ENCODE assay signal across 28 cellular contexts in the genomic region with DNA sequence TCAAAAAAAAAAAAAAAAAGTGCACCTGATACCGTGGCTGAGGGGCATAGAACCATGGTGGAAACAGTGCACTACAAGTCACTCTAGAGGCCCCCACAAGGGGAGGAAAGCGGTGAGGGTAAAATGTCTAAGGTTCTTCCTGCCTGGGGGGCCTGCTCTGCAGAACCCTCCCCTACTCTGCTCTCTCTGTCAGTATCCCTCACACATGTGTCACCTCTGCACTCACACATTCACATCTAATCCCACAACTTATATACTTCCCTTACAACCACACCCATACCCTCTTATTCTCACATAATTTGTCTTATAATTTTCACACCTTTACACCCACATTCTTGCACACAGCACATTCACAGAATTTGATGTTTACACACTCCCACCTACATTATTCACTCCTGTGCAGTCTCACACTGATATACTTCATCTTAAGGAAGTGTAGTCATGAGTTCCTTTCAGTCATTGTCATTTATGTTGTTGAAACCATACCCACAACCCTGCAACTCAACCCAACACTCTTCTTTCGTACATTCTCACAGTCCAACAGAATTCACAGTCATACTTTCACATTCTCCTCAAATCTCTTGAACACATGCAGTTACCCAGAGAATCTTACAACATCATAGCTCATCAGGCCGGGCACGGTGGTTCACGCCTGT.
"Had no signal": no experiment of that assay in that cellular context is flagged by ENCODE, and none has a peak within 500 bp of the region (broad histone marks: within the 10 kb centered on the region; RNA-seq: fewer than 3 reads in every experiment).

No MANE protein-coding gene starts in this region.

- H3K9me3 Mint-ChIP-seq: activated CD4-positive, alpha-beta memory T cell treated with anti-CD3 and anti-CD28 coated beads, Interleukin-2, amount 10 ng/mL, durations not matched to agents 7 days and 5 days; activated naive CD4-positive, alpha-beta T cell treated with anti-CD3 and anti-CD28 coated beads for 36 hours; activated naive CD4-positive, alpha-beta T cell treated with anti-CD3 and anti-CD28 coated beads, Interleukin-2, amount 50 U/mL, for 72 hours; central memory CD8-positive, alpha-beta T cell; T-helper 1 cell treated with Interleukin-12 subunit alpha and Interleukin-12 subunit beta and Interleukin-4 antibody, amounts not matched to agents 30 μg/mL and 1 μg/mL, for 36 hours; T-helper 2 cell treated with Interferon-gamma antibody and Interleukin-4, amounts not matched to agents 5 μg/mL and 100 μg/mL, for 36 hours; WTC11 had no signal

- DNase-seq: activated CD4-positive, alpha-beta memory T cell treated with anti-CD3 and anti-CD28 coated beads, Interleukin-2, amount 10 ng/mL, durations not matched to agents 7 days and 5 days; activated CD4-positive, alpha-beta T cell treated with anti-CD3 and anti-CD28 coated beads for 4 hours; activated gamma-delta T cell treated with Interleukin-2 at 50 U/mL for 16 hours; activated naive CD4-positive, alpha-beta T cell treated with anti-CD3 and anti-CD28 coated beads for 36 hours; amniotic stem cell; aorta; brain microvascular endothelial cell; KG1; MG63; NCI-H1048; NCI-H1105 treated with DMSO at 0.1 percent for 48 hours; NCI-H1436; NCI-H1694 treated with DMSO at 0.1 percent for 48 hours; NCI-H2029; NCI-H345; NCI-H524 treated with DMSO at 0.1 percent for 48 hours; RPMI8226; SHP77 treated with DMSO at 0.1 percent for 48 hours; SK-N-SH had no signal

- H3K4me3 ChIP-seq: cardiac muscle cell, MG63, SJSA1 had no signal

- H3K4me2 ChIP-seq: SK-N-SH had no signal

- H3K4me1 ChIP-seq: SJSA1 had no signal

- H3K4me3 Mint-ChIP-seq: activated CD4-positive, alpha-beta memory T cell treated with anti-CD3 and anti-CD28 coated beads, Interleukin-2, amount 10 ng/mL, durations not matched to agents 7 days and 5 days; activated naive CD4-positive, alpha-beta T cell treated with anti-CD3 and anti-CD28 coated beads for 36 hours; central memory CD8-positive, alpha-beta T cell; T-helper 1 cell treated with Interleukin-12 subunit alpha and Interleukin-12 subunit beta and Interleukin-4 antibody, amounts not matched to agents 30 μg/mL and 1 μg/mL, for 36 hours; T-helper 2 cell treated with Interferon-gamma antibody and Interleukin-4, amounts not matched to agents 5 μg/mL and 100 μg/mL, for 36 hours; WTC11 had no signal

- H3K9me3 ChIP-seq: MG63, SJSA1, SK-N-SH had no signal

- H3K4me1 Mint-ChIP-seq: activated CD4-positive, alpha-beta memory T cell treated with anti-CD3 and anti-CD28 coated beads, Interleukin-2, amount 10 ng/mL, durations not matched to agents 7 days and 5 days had no signal

- H3K9ac ChIP-seq: SK-N-SH had no signal

- H3K36me3 ChIP-seq: brain microvascular endothelial cell, cardiac muscle cell, MG63, SJSA1 had no signal

- H3K27ac ChIP-seq: brain microvascular endothelial cell, cardiac muscle cell, SJSA1 had no signal

- FAIRE-seq: TTC549 had no signal

- H3K27ac Mint-ChIP-seq: activated CD4-positive, alpha-beta memory T cell treated with anti-CD3 and anti-CD28 coated beads, Interleukin-2, amount 10 ng/mL, durations not matched to agents 7 days and 5 days; activated naive CD4-positive, alpha-beta T cell treated with anti-CD3 and anti-CD28 coated beads for 36 hours; activated naive CD4-positive, alpha-beta T cell treated with anti-CD3 and anti-CD28 coated beads, Interleukin-2, amount 50 U/mL, for 72 hours; T-helper 1 cell treated with Interleukin-12 subunit alpha and Interleukin-12 subunit beta and Interleukin-4 antibody, amounts not matched to agents 30 μg/mL and 1 μg/mL, for 36 hours; T-helper 2 cell treated with Interferon-gamma antibody and Interleukin-4, amounts not matched to agents 5 μg/mL and 100 μg/mL, for 36 hours; WTC11 had no signal

- H3K36me3 Mint-ChIP-seq: activated naive CD4-positive, alpha-beta T cell treated with anti-CD3 and anti-CD28 coated beads, Interleukin-2, amount 50 U/mL, for 72 hours; WTC11 had no signal

- ATAC-seq: Panc1, WTC11 had no signal
